In genomic region chr4:158255727-158256324, GRCh38 we compare ENCODE assay signal across 9 cellular contexts. TPM values are rescaled to one million over a fixed set of nuclear protein-coding genes. Genes with fewer than 3 reads are reported as not detected.
DNase-seq lines count a peak whose midpoint lies in the region; TF ChIP-seq lines count a peak whose summit lies in the region.
"Had no signal": no experiment of that assay in that cellular context is flagged by ENCODE, and none has a peak within 500 bp of the region (broad histone marks: within the 10 kb centered on the region; RNA-seq: fewer than 3 reads in every experiment).

No MANE protein-coding gene starts in this region.

- TF ChIP-seq CTCF in retinal pigment epithelial cell (conservative IDR thresholded peaks at IDR 0.05; ENCODE audit: low read depth, low read length), result peak; percentile 77

- DNase-seq in NCI-H1092 treated with DMSO at 0.1 percent for 48 hours (lab: John Stamatoyannopoulos, UW) (peak; percentile 45), NCI-H1092 (lab: John Stamatoyannopoulos, UW) (no peak), H4 (ENCODE audit: low spot score) (peak; percentile 42), Kasumi-1 (lab: John Stamatoyannopoulos, UW) (peak; percentile 60 to 78), SKM-1 treated with dmso at 0.1 percent for 144 hours (lab: John Stamatoyannopoulos, UW; ENCODE audit: unreplicated experiment) (peak; percentile 32), foreskin melanocyte (peak; percentile 29), retinal pigment epithelial cell (ENCODE audit: low read depth) (no peak)
- DNase-seq in activated naive CD4-positive, alpha-beta T cell (lab: John Stamatoyannopoulos, UW), result no peak

- no peak overlapping the region for H3K4me3 ChIP-seq in retinal pigment epithelial cell (ENCODE audit: low read length)
- H3K4me3 ChIP-seq: BLaER1 treated with 17β-estradiol and CSF1 and Interleukin-3, amounts not matched to agents 10 nM and 100 nM had no signal

RNA-seq across cellular contexts. Expression of gene TMEM144, which starts 45.5 kb away (rescaled TPM):
- 1.8 and 4.5 TPM in 2 replicates for total RNA-seq in H4 (2014; rRNA removed; shearing (Covaris generic))

Comparison
In these comparisons a context has a peak if more than half of its experiments do, and no peak if none do; other contexts are left out.
1. DNase-seq: peak in NCI-H1092 treated with DMSO at 0.1 percent for 48 hours (single experiment), H4 (single experiment), Kasumi-1 (2 of 2), SKM-1 treated with dmso at 0.1 percent for 144 hours (single experiment) and foreskin melanocyte (single experiment); none in NCI-H1092 (single experiment), retinal pigment epithelial cell (single experiment) and activated naive CD4-positive, alpha-beta T cell (0 of 4).